In the genomic region with DNA sequence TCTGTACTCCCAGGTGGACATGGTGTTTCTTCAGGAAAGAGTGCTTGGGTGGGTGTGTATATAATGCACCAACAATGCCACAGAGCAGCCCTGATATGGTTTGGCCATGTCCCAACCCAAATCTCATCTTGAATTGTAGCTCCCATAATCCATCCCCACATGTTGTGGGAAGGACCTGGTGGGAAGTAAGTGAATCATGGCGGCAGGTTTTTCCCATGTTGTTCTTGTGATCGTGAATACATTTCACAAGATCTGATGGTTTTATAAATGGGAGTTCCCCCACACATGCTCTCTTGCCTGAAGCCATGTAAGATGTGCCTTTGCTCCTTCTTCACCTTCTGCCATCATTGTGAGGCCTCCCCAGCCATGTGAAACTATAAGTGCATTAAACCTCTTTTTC, we compare ENCODE assay signal across 16 cellular contexts.
DNase-seq lines count a peak whose midpoint lies in the region; ATAC-seq, FAIRE-seq and TF ChIP-seq lines count a peak whose summit lies in the region.
"Had no signal": no experiment of that assay in that cellular context is flagged by ENCODE, and none has a peak within 500 bp of the region (broad histone marks: within the 10 kb centered on the region; RNA-seq: fewer than 3 reads in every experiment).

No MANE protein-coding gene starts in this region.

- H3K36me3 ChIP-seq in ascending aorta (no peaks in the 10 kb centered on the region), keratinocyte (ENCODE audit: control insufficient read depth in 2 of 2, extremely low read depth in 1 of 2, insufficient read depth in 2 of 2, low read length in 2 of 2) (no peaks in the 10 kb centered on the region), tibial artery (no peaks in the 10 kb centered on the region)

- H3K27me3 ChIP-seq in ascending aorta (no peaks in the 10 kb centered on the region), keratinocyte (ENCODE audit: control insufficient read depth, extremely low read depth, insufficient read depth, low read length) (no peaks in the 10 kb centered on the region), tibial artery (no peaks in the 10 kb centered on the region)
- H3K27me3 ChIP-seq: testis had no signal

- TF ChIP-seq CTCF in ascending aorta (IDR thresholded peaks at IDR 0.05), result no peak
- TF ChIP-seq CTCF in keratinocyte (optimal IDR thresholded peaks at IDR 0.05 in 1 of 3, IDR thresholded peaks at IDR 0.05 in 1 of 3, conservative IDR thresholded peaks at IDR 0.05 in 1 of 3; ENCODE audit: extremely low read depth in 1 of 3, insufficient read depth in 2 of 3, low read length in 3 of 3), result no peak
- no peak for TF ChIP-seq CTCF in tibial artery (IDR thresholded peaks at IDR 0.05)

- no peak for ATAC-seq in left lobe of liver
- ATAC-seq in GM21381 (IDR thresholded peaks at IDR 0.05; ENCODE audit: unreplicated experiment), result no peak
- ATAC-seq: natural killer cell had no signal

- intact Hi-C loops in ascending aorta (cut with DNase I), result loop anchor here (5.0 kb wide), 3 partner anchors 62 to 157 kb away; a partner anchor contains a TSS
- intact Hi-C loops in tibial artery (cut with DNase I; ENCODE audit: low total_unique reads), result no loop called here

- H3K9me3 ChIP-seq in ascending aorta (no peaks in the 10 kb centered on the region), keratinocyte (ENCODE audit: control insufficient read depth, low read depth, low read length) (no peaks in the 10 kb centered on the region), tibial artery (no peaks in the 10 kb centered on the region)
- H3K9me3 ChIP-seq: testis had no signal

- peaks cover 3 to 13% of the 10 kb centered on the region in 2 donors for H3K4me1 ChIP-seq in ascending aorta
- peaks cover 67% of the 10 kb centered on the region for H3K4me1 ChIP-seq in keratinocyte (ENCODE audit: control insufficient read depth, extremely low read depth, insufficient read depth, low read length)
- H3K4me1 ChIP-seq in tibial artery, result peaks cover 0 to 29% (median 25%) of the 10 kb centered on the region in 4 donors

- peak overlapping the region; percentile 87 for H3K4me2 ChIP-seq in keratinocyte (ENCODE audit: control insufficient read depth, extremely low read depth, insufficient read depth, low read depth, low read length)

- no peaks in the 10 kb centered on the region for H3K9me1 ChIP-seq in keratinocyte (ENCODE audit: control insufficient read depth, extremely low read depth, insufficient read depth, low read length)

- dilution Hi-C loops in keratinocyte (cut with MboI; ENCODE audit: extremely low pct_ligation_motif_present, low sequenced_read_pairs), result no loop called here

- H3K9ac ChIP-seq in keratinocyte (ENCODE audit: control insufficient read depth, extremely low read depth, insufficient read depth, low read length), result peak overlapping the region; percentile 83

- FAIRE-seq in keratinocyte (lab: Jason Lieb, UNC), result no peak
- FAIRE-seq: frontal cortex had no signal

- DNase-seq in DMS 273 (lab: John Stamatoyannopoulos, UW; ENCODE audit: unreplicated experiment) (peak; percentile 58), DMS 273 treated with DMSO at 0.1 percent for 48 hours (lab: John Stamatoyannopoulos, UW) (no peak), ascending aorta (ENCODE audit: low spot score in 2 of 2) (no peak), keratinocyte (ENCODE audit: low read depth, low spot score) (no peak), tibial artery (no peak), left lobe of liver (ENCODE audit: low spot score) (no peak)
- DNase-seq in activated CD4-positive, CD25-positive, alpha-beta regulatory T cell treated with anti-CD3 and anti-CD28 coated beads, Interleukin-2, amount 50 U/mL, for 72 hours, result no peak
- DNase-seq: activated B cell treated with CpG ODN at 0.5 μM for 24 hours, KBM-7, natural killer cell, NCI-H146, NCI-H69, testis had no signal

- H3K27ac ChIP-seq in ascending aorta, result peak overlapping the region; percentile 63 to 70
- peak overlapping the region; percentile 99 for H3K27ac ChIP-seq in keratinocyte (ENCODE audit: control insufficient read depth, insufficient read depth, low read length)
- H3K27ac ChIP-seq in tibial artery, result peak overlapping the region; percentile 74 to 75
- H3K27ac ChIP-seq: 22Rv1 had no signal

- H3K4me3 ChIP-seq in ascending aorta (no peak overlapping the region), keratinocyte (ENCODE audit: control insufficient read depth in 2 of 3, extremely low read depth in 1 of 3, insufficient read depth in 2 of 3, low read depth in 1 of 3, low read length in 3 of 3) (peak overlapping the region in 1 of 3 experiments; percentile 8), tibial artery (no peak overlapping the region)
- H3K4me3 ChIP-seq: testis had no signal

- H4K20me1 ChIP-seq in keratinocyte (ENCODE audit: control insufficient read depth, extremely low read depth, insufficient read depth, low read length), result no peaks in the 10 kb centered on the region

- no peak overlapping the region for H2AFZ ChIP-seq in keratinocyte (ENCODE audit: control insufficient read depth, low read length)

- H3K79me2 ChIP-seq in keratinocyte (ENCODE audit: control insufficient read depth, insufficient read depth, low read length), result no peaks in the 10 kb centered on the region
